8 cellular contexts compared by ENCODE assay signal in genomic region chr13:46667687-46668281, GRCh38.
DNase-seq lines count a peak whose midpoint lies in the region; ATAC-seq, FAIRE-seq and TF ChIP-seq lines count a peak whose summit lies in the region.

No MANE protein-coding gene starts in this region.

- H3K27me3 ChIP-seq in AG04450 (ENCODE audit: control insufficient read depth, insufficient read depth, low read length) (no peaks in the 10 kb centered on the region), KMS-11 (ENCODE audit: insufficient read depth, low read depth) (no peaks in the 10 kb centered on the region), endothelial cell of umbilical vein (ENCODE audit: control insufficient read depth in 2 of 2, insufficient read depth in 2 of 2, low read length in 2 of 2) (no peaks in the 10 kb centered on the region), transverse colon (no peaks in the 10 kb centered on the region)

- POLR2A ChIA-PET in AG04450 (lab: Yijun Ruan, JAX) (interaction anchor here (0.7 kb wide), 1 partner anchor 10 kb away, joined by 4 read pairs; no protein-coding TSS in a partner anchor), endothelial cell of umbilical vein (lab: Charles Lee) (interaction anchor here (1.1 kb wide), 1 partner anchor 17 kb away, joined by 3 read pairs; no protein-coding TSS in a partner anchor)

- no peak for DNase-seq in AG04450 (ENCODE audit: low read depth, low spot score)
- DNase-seq in endothelial cell of umbilical vein (ENCODE audit: low read depth, low spot score) = no peak
- DNase-seq in transverse colon = no peak
- DNase-seq in DMS79 (lab: John Stamatoyannopoulos, UW) = no peak
- DNase-seq in NCI-H2171 (lab: John Stamatoyannopoulos, UW) = no peak
- DNase-seq in NCI-H82 (lab: John Stamatoyannopoulos, UW) = no peak

- in situ Hi-C loops in transverse colon (cut with MboI; ENCODE audit: low pct_ligation_motif_present in 1 of 4, low pct_unique_long_range_greater_than_20kb in 1 of 4, low sequenced_read_pairs in 3 of 4) = no loop called here

- H3K4me2 ChIP-seq in KMS-11 = peak overlapping the region; percentile 55
- peak overlapping the region; percentile 39 for H3K4me2 ChIP-seq in endothelial cell of umbilical vein (ENCODE audit: insufficient read depth, low read length)

- H3K27ac ChIP-seq in AG04450 (ENCODE audit: low read depth, low read length) (peak overlapping the region; percentile 77), KMS-11 (peak overlapping the region; percentile 91), endothelial cell of umbilical vein (ENCODE audit: insufficient read depth, low read depth, low read length) (peak overlapping the region; percentile 13), transverse colon (peak overlapping the region; percentile 43 to 82 (median 66))

- no peaks in the 10 kb centered on the region for H3K9me1 ChIP-seq in endothelial cell of umbilical vein (replicated peaks; ENCODE audit: control insufficient read depth, extremely low read depth, insufficient read depth, low read length)

- H3K79me2 ChIP-seq in KMS-11 (ENCODE audit: insufficient read depth, low read depth) (peaks cover 31% of the 10 kb centered on the region; the same call in 1 of the 2 replicates), endothelial cell of umbilical vein (ENCODE audit: control insufficient read depth, insufficient read depth, low read length) (peaks cover 12% of the 10 kb centered on the region)

- ATAC-seq in GM19397 (IDR thresholded peaks at IDR 0.05; ENCODE audit: unreplicated experiment) = peak; percentile 41

- peaks cover 65% of the 10 kb centered on the region for H3K4me1 ChIP-seq in KMS-11 (ENCODE audit: low read depth, poor library complexity, severe bottlenecking)
- peaks cover 43% of the 10 kb centered on the region for H3K4me1 ChIP-seq in endothelial cell of umbilical vein (ENCODE audit: control insufficient read depth, extremely low read depth, insufficient read depth, low read length)
- peaks cover 26 to 61% (median 40%) of the 10 kb centered on the region in 4 donors for H3K4me1 ChIP-seq in transverse colon

- H3K9ac ChIP-seq in KMS-11 (peak overlapping the region; percentile 51; the same call in 1 of the 2 replicates), endothelial cell of umbilical vein (replicated peaks; ENCODE audit: extremely low read depth, insufficient read depth, low read length) (no peak overlapping the region)

- no TSS peak for BruUV-seq in endothelial cell of umbilical vein (replicated peaks; lab: Mats Ljungman, UMichigan)

- CTCF ChIA-PET in AG04450 (lab: Charles Lee) (interaction anchor here (0.7 to 0.8 kb wide), 2 partner anchors 24 to 32 kb away, joined by 3 to 4 read pairs; no protein-coding TSS in a partner anchor), endothelial cell of umbilical vein (lab: Charles Lee) (interaction anchor here (0.9 to 2.3 kb wide), 5 partner anchors 10 to 116 kb away, joined by 4 to 12 read pairs (median 7); no protein-coding TSS in a partner anchor)

- intact Hi-C loops in endothelial cell of umbilical vein (cut with micrococcal nuclease) (loop anchor here (1.0 to 2.0 kb wide), 4 partner anchors 13 to 116 kb away; no protein-coding TSS in a partner anchor), transverse colon (cut with DNase I; ENCODE audit: low total_unique reads) (no loop called here)

- TF ChIP-seq CTCF in AG04450 (IDR thresholded peaks at IDR 0.05; ENCODE audit: low read depth, low read length) (no peak), KMS-11 (conservative IDR thresholded peaks at IDR 0.05; ENCODE audit: low read depth, low read length) (no peak), endothelial cell of umbilical vein (IDR thresholded peaks at IDR 0.05; ENCODE audit: extremely low read depth in 1 of 2, insufficient read depth in 1 of 2, low read depth in 1 of 2, low read length in 2 of 2) (no peak), transverse colon (IDR thresholded peaks at IDR 0.05) (no peak)

- dilution Hi-C loops in endothelial cell of umbilical vein (cut with MboI; ENCODE audit: extremely low pct_ligation_motif_present, low sequenced_read_pairs) = no loop called here

- 60 to 72% methylated on average over 4 of the region's 4 CpGs for WGBS in transverse colon (ENCODE audit: low coverage in 1 of 2), 2 donors

- H2AFZ ChIP-seq in KMS-11 (ENCODE audit: low read depth) = peak overlapping the region; percentile 42; the same call in 1 of the 2 replicates
- no peak overlapping the region for H2AFZ ChIP-seq in endothelial cell of umbilical vein (ENCODE audit: low read depth, low read length)

- no peak for FAIRE-seq in endothelial cell of umbilical vein (lab: Jason Lieb, UNC)

- H3K36me3 ChIP-seq in KMS-11 (ENCODE audit: insufficient read depth) (no peaks in the 10 kb centered on the region), endothelial cell of umbilical vein (ENCODE audit: control insufficient read depth in 2 of 2, extremely low read depth in 1 of 2, insufficient read depth in 2 of 2, low read length in 2 of 2) (no peaks in the 10 kb centered on the region), transverse colon (no peaks in the 10 kb centered on the region)

- no peak for TF ChIP-seq EP300 in transverse colon (IDR thresholded peaks at IDR 0.05; ENCODE audit: low read depth)

- TF ChIP-seq POLR2A in endothelial cell of umbilical vein (IDR thresholded peaks at IDR 0.05; ENCODE audit: low read depth, low read length) = no peak
- TF ChIP-seq POLR2A in transverse colon (IDR thresholded peaks at IDR 0.05) = no peak

- no peaks in the 10 kb centered on the region for H3K9me3 ChIP-seq in AG04450 (ENCODE audit: control insufficient read depth, insufficient read depth, low read length)
- H3K9me3 ChIP-seq in endothelial cell of umbilical vein (replicated peaks; ENCODE audit: control insufficient read depth, insufficient read depth, low read length) = no peaks in the 10 kb centered on the region
- H3K9me3 ChIP-seq in transverse colon = no peaks in the 10 kb centered on the region

- H3K4me3 ChIP-seq in AG04450 (ENCODE audit: low read depth, low read length) = peak overlapping the region; percentile 43
- no peak overlapping the region for H3K4me3 ChIP-seq in KMS-11 (IDR thresholded peaks at IDR 0.05; ENCODE audit: insufficient read depth, low read depth, low read length)
- H3K4me3 ChIP-seq in endothelial cell of umbilical vein (replicated peaks in 1 of 3; ENCODE audit: insufficient read depth in 1 of 3, low read depth in 1 of 3, low read length in 3 of 3) = no peak overlapping the region
- peak overlapping the region in 1 of 4 donors; percentile 11 for H3K4me3 ChIP-seq in transverse colon

- H4K20me1 ChIP-seq in KMS-11 (ENCODE audit: insufficient read depth) (no peaks in the 10 kb centered on the region), endothelial cell of umbilical vein (replicated peaks; ENCODE audit: control insufficient read depth, extremely low read depth, insufficient read depth, low read length) (no peaks in the 10 kb centered on the region)

TF ChIP-seq in endothelial cell of umbilical vein, 7 proteins besides CTCF, POLR2A, EP300 and RAD21:
- TF ChIP-seq MYC (IDR thresholded peaks at IDR 0.05; ENCODE audit: low read depth, low read length) = no peak
- no peak for TF ChIP-seq JUN (IDR thresholded peaks at IDR 0.05; ENCODE audit: borderline replicate concordance, insufficient read depth, insufficient read length, low read depth)
- TF ChIP-seq FOS (IDR thresholded peaks at IDR 0.05; ENCODE audit: borderline replicate concordance, insufficient read depth, low read length) = no peak
- no peak for TF ChIP-seq MAX (IDR thresholded peaks at IDR 0.05; ENCODE audit: insufficient read depth, insufficient read length)
- no peak for TF ChIP-seq POLR2AphosphoS5 (IDR thresholded peaks at IDR 0.05; ENCODE audit: insufficient read depth, low read depth, low read length)
- TF ChIP-seq GATA2 (IDR thresholded peaks at IDR 0.05; ENCODE audit: insufficient read depth, insufficient read length, low read depth, low read length) = no peak
- TF ChIP-seq EZH2 (IDR thresholded peaks at IDR 0.05; ENCODE audit: borderline replicate concordance, low read depth, low read length, severe bottlenecking) = no peak

Comparison
In these comparisons a context has a peak if more than half of its experiments do, and no peak if none do; other contexts are left out.
1. H3K27ac ChIP-seq: peak in every context shown above with its lines; median percentile 91 in KMS-11; 77 in AG04450; 66 in transverse colon; 13 in endothelial cell of umbilical vein.